ENCODE assay signal across 15 cellular contexts in genomic region chr4:67685532-67685859, GRCh38. TPM values are rescaled to one million over a fixed set of nuclear protein-coding genes. Genes with fewer than 3 reads are reported as not detected.
A peak's percentile ranks its signal among the peaks of the same experiment; 100 is the strongest.
DNase-seq lines count a peak whose midpoint lies in the region; ATAC-seq and TF ChIP-seq lines count a peak whose summit lies in the region.
"Had no signal": no experiment of that assay in that cellular context is flagged by ENCODE, and none has a peak within 500 bp of the region (broad histone marks: within the 10 kb centered on the region; RNA-seq: fewer than 3 reads in every experiment).

No MANE protein-coding gene starts in this region.

- H3K4me3 ChIP-seq in mammary epithelial cell (replicated peaks in 1 of 3; ENCODE audit: insufficient read depth in 1 of 3, low read depth in 2 of 3, low read length in 3 of 3) (no peak overlapping the region), breast epithelium (no peak overlapping the region), IMR-90 (ENCODE audit: insufficient read depth, low read depth, low read length) (no peak overlapping the region), stomach (no peak overlapping the region)
- H3K4me3 ChIP-seq: SK-N-MC had no signal

- BruUV-seq in mammary epithelial cell (replicated peaks; lab: Mats Ljungman, UMichigan): no TSS peak
- no TSS peak for BruUV-seq in IMR-90 (replicated peaks; lab: Mats Ljungman, UMichigan)

- TF ChIP-seq RAD21 in IMR-90 (IDR thresholded peaks at IDR 0.05; ENCODE audit: low read length): no peak

- H3K36me3 ChIP-seq in mammary epithelial cell (ENCODE audit: insufficient read depth, low read length): peaks cover 16% of the 10 kb centered on the region
- no peaks in the 10 kb centered on the region for H3K36me3 ChIP-seq in breast epithelium
- peaks cover 6% of the 10 kb centered on the region for H3K36me3 ChIP-seq in IMR-90 (ENCODE audit: control insufficient read depth, insufficient read depth, low read length)
- peaks cover 4 to 37% (median 17%) of the 10 kb centered on the region in 4 donors for H3K36me3 ChIP-seq in stomach

- H3K27me3 Mint-ChIP-seq in activated naive CD8-positive, alpha-beta T cell treated with anti-CD3 and anti-CD28 coated beads, Interleukin-2, amount 50 U/mL, for 24 hours: no peaks in the 10 kb centered on the region

- H4K20me1 ChIP-seq in mammary epithelial cell (ENCODE audit: insufficient read depth, low read length) (no peaks in the 10 kb centered on the region), IMR-90 (ENCODE audit: insufficient read depth, low read length) (peaks cover 2% of the 10 kb centered on the region)

- peaks cover 35% of the 10 kb centered on the region for H3K36me3 Mint-ChIP-seq in activated naive CD8-positive, alpha-beta T cell treated with anti-CD3 and anti-CD28 coated beads, Interleukin-2, amount 50 U/mL, for 24 hours (ENCODE audit: low read depth)
- H3K36me3 Mint-ChIP-seq in stimulated activated effector memory CD8-positive, alpha-beta T cell treated with anti-CD3 and anti-CD28 coated beads, Interleukin-12 subunit alpha, Interleukin-12 subunit beta, amount 100 ng/mL, for 72 hours: peaks cover 64% of the 10 kb centered on the region

- H3K56ac ChIP-seq in IMR-90 (ENCODE audit: extremely low read depth, insufficient read depth, low read length): no peak overlapping the region

- H3K79me2 ChIP-seq in mammary epithelial cell (ENCODE audit: insufficient read depth, low read length): peaks cover 84% of the 10 kb centered on the region

- H3K18ac ChIP-seq in IMR-90 (ENCODE audit: low read depth, low read length): 0 out of 2 replicates have a peak overlapping the region, but pooled peaks have one; percentile 12

- TF ChIP-seq POLR2A in breast epithelium (IDR thresholded peaks at IDR 0.05) (no peak), IMR-90 (IDR thresholded peaks at IDR 0.05; ENCODE audit: low read depth, low read length) (no peak), stomach (IDR thresholded peaks at IDR 0.05) (no peak)

- peaks cover 14 to 39% of the 10 kb centered on the region in 2 experiments for H3K79me1 ChIP-seq in IMR-90 (ENCODE audit: low read depth in 1 of 2, low read length in 2 of 2)

- H2AK5ac ChIP-seq in IMR-90 (ENCODE audit: low read depth, low read length): no peak overlapping the region

- no peak overlapping the region for H3K4me3 Mint-ChIP-seq in activated naive CD8-positive, alpha-beta T cell treated with anti-CD3 and anti-CD28 coated beads, Interleukin-2, amount 50 U/mL, for 24 hours
- peak overlapping the region; percentile 9 for H3K4me3 Mint-ChIP-seq in stimulated activated effector memory CD8-positive, alpha-beta T cell treated with anti-CD3 and anti-CD28 coated beads, Interleukin-12 subunit alpha, Interleukin-12 subunit beta, amount 100 ng/mL, for 72 hours

- no peaks in the 10 kb centered on the region for H3K9me3 ChIP-seq in mammary epithelial cell (replicated peaks; ENCODE audit: insufficient read depth, low read length)
- H3K9me3 ChIP-seq in breast epithelium: no peaks in the 10 kb centered on the region
- no peaks in the 10 kb centered on the region for H3K9me3 ChIP-seq in IMR-90 (ENCODE audit: control insufficient read depth, insufficient read depth, low read length)
- H3K9me3 ChIP-seq in stomach: no peaks in the 10 kb centered on the region

- H3K4me1 ChIP-seq in mammary epithelial cell (ENCODE audit: insufficient read depth, low read length) (peaks cover 25% of the 10 kb centered on the region), breast epithelium (no peaks in the 10 kb centered on the region), IMR-90 (ENCODE audit: control insufficient read depth, insufficient read depth, low read length) (peaks cover 7% of the 10 kb centered on the region), stomach (no peaks in the 10 kb centered on the region)

- H4K5ac ChIP-seq in IMR-90 (ENCODE audit: low read depth, low read length): no peak overlapping the region; the same call in 1 of the 2 replicates

- POLR2A ChIA-PET in IMR-90 (lab: Charles Lee; ENCODE audit: unreplicated experiment): no interaction called here

- H3K27ac Mint-ChIP-seq in activated naive CD8-positive, alpha-beta T cell treated with anti-CD3 and anti-CD28 coated beads, Interleukin-2, amount 50 U/mL, for 24 hours: peak overlapping the region; percentile 37
- H3K27ac Mint-ChIP-seq in stimulated activated effector memory CD8-positive, alpha-beta T cell treated with anti-CD3 and anti-CD28 coated beads, Interleukin-12 subunit alpha, Interleukin-12 subunit beta, amount 100 ng/mL, for 72 hours: peak overlapping the region; percentile 77

- no peak overlapping the region for H3K23ac ChIP-seq in IMR-90 (ENCODE audit: low read depth, low read length)

- WGBS in mammary epithelial cell (ENCODE audit: low coverage, missing lambda C conversion rate): 100% methylated on average over 5 of the region's 5 CpGs
- whole genome bisulfite sequencing in IMR-90 (ENCODE audit: extremely low coverage in 2 of 2, insufficient read length in 1 of 2), 2 experiments: 100% methylated on average over 1 of the region's 5 CpGs; no CpG with 5 or more reads in 1 of the 2 experiments
- WGBS in stomach, 5 donors: 94 to 97% (median 97%) methylated on average over 5 of the region's 5 CpGs

- H3K4me2 ChIP-seq in mammary epithelial cell (ENCODE audit: insufficient read depth, low read depth, low read length): peak overlapping the region; percentile 42
- peak overlapping the region; percentile 25; the same call in 1 of the 2 replicates for H3K4me2 ChIP-seq in IMR-90 (ENCODE audit: low read depth, low read length)

- H3K4ac ChIP-seq in IMR-90 (ENCODE audit: low read depth, low read length): no peak overlapping the region; the same call in 1 of the 2 replicates

- no peak overlapping the region for H4K91ac ChIP-seq in IMR-90 (ENCODE audit: insufficient read depth, low read depth, low read length)

- H3K9ac ChIP-seq in mammary epithelial cell (ENCODE audit: insufficient read depth, low read length) (no peak overlapping the region), IMR-90 (ENCODE audit: low read depth, low read length) (no peak overlapping the region)

- no peak overlapping the region for H4K8ac ChIP-seq in IMR-90 (ENCODE audit: low read depth in 2 of 2, low read length in 2 of 2)

- in situ Hi-C loops in mammary epithelial cell (cut with MboI; ENCODE audit: low sequenced_read_pairs in 2 of 2) (no loop called here), IMR-90 (cut with MboI; ENCODE audit: low sequenced_read_pairs) (no loop called here)

- H3K27me3 ChIP-seq in mammary epithelial cell (ENCODE audit: insufficient read depth, low read length): no peaks in the 10 kb centered on the region
- H3K27me3 ChIP-seq in breast epithelium: no peaks in the 10 kb centered on the region
- no peaks in the 10 kb centered on the region for H3K27me3 ChIP-seq in IMR-90 (ENCODE audit: control insufficient read depth, insufficient read depth, low read length)
- no peaks in the 10 kb centered on the region for H3K27me3 ChIP-seq in stomach

- intact Hi-C loops in mammary epithelial cell (cut with micrococcal nuclease): no loop called here
- intact Hi-C loops in breast epithelium (cut with DNase I; ENCODE audit: low total_unique reads): no loop called here
- intact Hi-C loops in IMR-90 (cut with micrococcal nuclease): loop anchor here (5.0 kb wide), 1 partner anchor 1922 kb away; no protein-coding TSS in a partner anchor
- intact Hi-C loops in stomach (cut with DNase I; ENCODE audit: low total_unique reads): no loop called here

- no peak overlapping the region for H2BK15ac ChIP-seq in IMR-90 (ENCODE audit: low read depth, low read length)

- peak overlapping the region; percentile 53 for H2BK5ac ChIP-seq in IMR-90 (ENCODE audit: low read depth, low read length, poor library complexity, severe bottlenecking)

- peaks cover 7% of the 10 kb centered on the region for H3K9me1 ChIP-seq in IMR-90 (ENCODE audit: insufficient read depth, low read length)

- H2BK120ac ChIP-seq in IMR-90 (ENCODE audit: low read depth, low read length): no peak overlapping the region

- CTCF ChIA-PET in mammary epithelial cell (lab: Charles Lee; ENCODE audit: low non-redundant PET): no interaction called here
- CTCF ChIA-PET in IMR-90 (lab: Yijun Ruan, JAX): no interaction called here

- no peak overlapping the region for H2AFZ ChIP-seq in mammary epithelial cell (ENCODE audit: low read depth, low read length)
- H2AFZ ChIP-seq in IMR-90 (replicated peaks; ENCODE audit: low read length, poor library complexity): no peak overlapping the region

- no peak overlapping the region for H2BK20ac ChIP-seq in IMR-90 (ENCODE audit: low read depth, low read length)

- no peak overlapping the region for H2AK9ac ChIP-seq in IMR-90 (replicated peaks; ENCODE audit: low read depth, low read length, poor library complexity)

- DNase-seq in mammary epithelial cell (no peak), breast epithelium (ENCODE audit: low spot score in 2 of 2) (no peak), IMR-90 (no peak), stomach (no peak)
- no peak for DNase-seq in activated naive CD8-positive, alpha-beta T cell treated with anti-CD3 and anti-CD28 coated beads, Interleukin-2, amount 50 U/mL, for 24 hours
- no peak for DNase-seq in stimulated activated effector memory CD8-positive, alpha-beta T cell treated with anti-CD3 and anti-CD28 coated beads, Interleukin-12 subunit alpha, Interleukin-12 subunit beta, amount 100 ng/mL, for 72 hours (ENCODE audit: low spot score in 2 of 2)
- DNase-seq: activated CD4-positive, alpha-beta T cell treated with anti-CD3 and anti-CD28 coated beads for 1 hour; AML-193; NCI-H1105 treated with DMSO at 0.1 percent for 48 hours; NCI-H2081 treated with DMSO at 0.1 percent for 48 hours; NCI-H510A; stimulated activated CD4-positive, alpha-beta T cell treated with anti-CD3 and anti-CD28 coated beads, Interleukin-12 subunit alpha, Interleukin-12 subunit beta, amount 100 ng/mL, for 4 hours; substantia nigra had no signal

- no peak for TF ChIP-seq EP300 in stomach (IDR thresholded peaks at IDR 0.05)

- peaks cover 31% of the 10 kb centered on the region for H3K4me1 Mint-ChIP-seq in activated naive CD8-positive, alpha-beta T cell treated with anti-CD3 and anti-CD28 coated beads, Interleukin-2, amount 50 U/mL, for 24 hours
- peaks cover 46% of the 10 kb centered on the region for H3K4me1 Mint-ChIP-seq in stimulated activated effector memory CD8-positive, alpha-beta T cell treated with anti-CD3 and anti-CD28 coated beads, Interleukin-12 subunit alpha, Interleukin-12 subunit beta, amount 100 ng/mL, for 72 hours

- H3K27ac ChIP-seq in mammary epithelial cell (ENCODE audit: insufficient read depth, low read depth, low read length): peak overlapping the region; percentile 22
- no peak overlapping the region for H3K27ac ChIP-seq in breast epithelium
- H3K27ac ChIP-seq in IMR-90 (ENCODE audit: insufficient read depth, low read length): peak overlapping the region; percentile 16; the same call in 1 of the 2 replicates
- no peak overlapping the region for H3K27ac ChIP-seq in stomach
- H3K27ac ChIP-seq: SK-N-MC had no signal

- H3K9me3 Mint-ChIP-seq in activated naive CD8-positive, alpha-beta T cell treated with anti-CD3 and anti-CD28 coated beads, Interleukin-2, amount 50 U/mL, for 24 hours: no peaks in the 10 kb centered on the region
- H3K9me3 Mint-ChIP-seq in stimulated activated effector memory CD8-positive, alpha-beta T cell treated with anti-CD3 and anti-CD28 coated beads, Interleukin-12 subunit alpha, Interleukin-12 subunit beta, amount 100 ng/mL, for 72 hours: no peaks in the 10 kb centered on the region

- H3K14ac ChIP-seq in IMR-90 (replicated peaks; ENCODE audit: low read depth, low read length): no peak overlapping the region

- TF ChIP-seq CTCF in mammary epithelial cell (conservative IDR thresholded peaks at IDR 0.05 in 1 of 2, IDR thresholded peaks at IDR 0.05 in 1 of 2; ENCODE audit: extremely low read depth in 1 of 2, insufficient read depth in 1 of 2, low read depth in 1 of 2, low read length in 2 of 2) (no peak), breast epithelium (IDR thresholded peaks at IDR 0.05) (no peak), IMR-90 (conservative IDR thresholded peaks at IDR 0.05; ENCODE audit: low read depth, low read length) (no peak), stomach (IDR thresholded peaks at IDR 0.05) (no peak)

- no peak for ATAC-seq in IMR-90 (ENCODE audit: low read depth)
- ATAC-seq in activated naive CD8-positive, alpha-beta T cell treated with anti-CD3 and anti-CD28 coated beads, Interleukin-2, amount 50 U/mL, for 24 hours: no peak
- peak; percentile 45 for ATAC-seq in stimulated activated effector memory CD8-positive, alpha-beta T cell treated with anti-CD3 and anti-CD28 coated beads, Interleukin-12 subunit alpha, Interleukin-12 subunit beta, amount 100 ng/mL, for 72 hours
- ATAC-seq in GM19455 (IDR thresholded peaks at IDR 0.05; ENCODE audit: unreplicated experiment): no peak

- dilution Hi-C loops in mammary epithelial cell (cut with HindIII; ENCODE audit: low sequenced_read_pairs) (no loop called here), IMR-90 (cut with HindIII; ENCODE audit: low sequenced_read_pairs, unreplicated experiment) (no loop called here)

RNA-seq across cellular contexts. Expression of gene UBA6, which starts 15.5 kb away (rescaled TPM):
- 100 to 1,000 TPM; 178 to 203 TPM for total RNA-seq in mammary epithelial cell
- 143 TPM for polyA plus RNA-seq in mammary epithelial cell
- polyA minus RNA-seq in mammary epithelial cell: 130 TPM
- 10 to 100 TPM; 37.8 to 85.5 (median 50.5) TPM for total RNA-seq in breast epithelium
- total RNA-seq in IMR-90 (2012; rRNA removed): 268 and 454 TPM in 2 replicates
- polyA plus RNA-seq in IMR-90 (2012; rRNA removed): 26.8 and 29.2 TPM in 2 replicates
- 8.9 and 10.6 TPM in 2 replicates for polyA plus RNA-seq in IMR-90 (2012; cell fraction: cytosol; rRNA removed)
- polyA plus RNA-seq in IMR-90 (2012; cell fraction: nucleus; rRNA removed; ENCODE audit: low replicate concordance): 9.2 and 38.5 TPM in 2 replicates
- 100 to 1,000 TPM in 1 of 5 donors, 10 to 100 TPM in 3, 1 to 10 TPM in 1; 5.8 to 253 (median 35.4) TPM for total RNA-seq in stomach
- polyA plus RNA-seq in stomach: 1 to 10 TPM; 2.0 to 7.3 (median 4.9) TPM

Comparison
In these comparisons a context has a peak if more than half of its experiments do, and no peak if none do; other contexts are left out.
1. H3K27ac ChIP-seq: peak in mammary epithelial cell (single experiment) and IMR-90 (single experiment); none in breast epithelium (0 of 2) and stomach (0 of 5).